Comparison of ENCODE assay signal across 1 cellular context in genomic region chr5:37838152-37838932, GRCh38.
TF ChIP-seq lines count a peak whose summit lies in the region.

No MANE protein-coding gene starts in this region.

TF ChIP-seq in A549, 52 proteins besides CTCF, POLR2A, EP300 and RAD21 (continued from another document):
- TF ChIP-seq USF2 (IDR thresholded peaks at IDR 0.05), result no peak
- no peak for TF ChIP-seq SMC3 (IDR thresholded peaks at IDR 0.05)
- TF ChIP-seq SREBF2 (IDR thresholded peaks at IDR 0.05), result no peak
- TF ChIP-seq RCOR1 (IDR thresholded peaks at IDR 0.05; ENCODE audit: low read depth, low read length), result no peak
